In genomic region chr2:122191331-122191730, GRCh38 we compare ENCODE assay signal across 8 cellular contexts.
A peak's percentile ranks its signal among the peaks of the same experiment; 100 is the strongest.
DNase-seq lines count a peak whose midpoint lies in the region; ATAC-seq, FAIRE-seq and TF ChIP-seq lines count a peak whose summit lies in the region.

No MANE protein-coding gene starts in this region.

- POLR2A ChIA-PET in endothelial cell of umbilical vein (lab: Charles Lee) = no interaction called here
- POLR2A ChIA-PET in naive thymus-derived CD8-positive, alpha-beta T cell (lab: Charles Lee) = no interaction called here

- in situ Hi-C loops in transverse colon (cut with MboI; ENCODE audit: low pct_ligation_motif_present in 1 of 4, low pct_unique_long_range_greater_than_20kb in 1 of 4, low sequenced_read_pairs in 3 of 4) = no loop called here

- peaks cover 0 to 17% (median 0%) of the 10 kb centered on the region in 5 donors for H3K27me3 Mint-ChIP-seq in naive thymus-derived CD8-positive, alpha-beta T cell

- no peaks in the 10 kb centered on the region for H4K20me1 ChIP-seq in endothelial cell of umbilical vein (replicated peaks; ENCODE audit: control insufficient read depth, extremely low read depth, insufficient read depth, low read length)

- H3K4me1 Mint-ChIP-seq in naive thymus-derived CD8-positive, alpha-beta T cell = peaks cover 0 to 1% (median 0%) of the 10 kb centered on the region in 4 donors

- no peaks in the 10 kb centered on the region for H3K79me2 ChIP-seq in endothelial cell of umbilical vein (ENCODE audit: control insufficient read depth, insufficient read depth, low read length)

- H3K9me3 ChIP-seq in endothelial cell of umbilical vein (replicated peaks; ENCODE audit: control insufficient read depth, insufficient read depth, low read length) (no peaks in the 10 kb centered on the region), transverse colon (no peaks in the 10 kb centered on the region)

- H3K4me2 ChIP-seq in endothelial cell of umbilical vein (ENCODE audit: insufficient read depth, low read length) = no peak overlapping the region

- H3K27me3 ChIP-seq in endothelial cell of umbilical vein (ENCODE audit: control insufficient read depth in 2 of 2, insufficient read depth in 2 of 2, low read length in 2 of 2) = no peaks in the 10 kb centered on the region
- H3K27me3 ChIP-seq in transverse colon = no peaks in the 10 kb centered on the region

- CTCF ChIA-PET in endothelial cell of umbilical vein (lab: Charles Lee) = interaction anchor here (0.6 to 1.3 kb wide), 2 partner anchors 8 to 15 kb away, joined by 3 to 5 read pairs; no protein-coding TSS in a partner anchor

- peaks cover 0 to 3% (median 0%) of the 10 kb centered on the region in 9 donors for H3K9me3 Mint-ChIP-seq in naive thymus-derived CD8-positive, alpha-beta T cell

- ATAC-seq in GM19463 (IDR thresholded peaks at IDR 0.05; ENCODE audit: unreplicated experiment) (peak; percentile 71), HG03095 (IDR thresholded peaks at IDR 0.05; ENCODE audit: unreplicated experiment) (no peak)
- ATAC-seq in naive thymus-derived CD8-positive, alpha-beta T cell = no peak

- no peaks in the 10 kb centered on the region for H3K36me3 ChIP-seq in endothelial cell of umbilical vein (ENCODE audit: control insufficient read depth in 2 of 2, extremely low read depth in 1 of 2, insufficient read depth in 2 of 2, low read length in 2 of 2)
- H3K36me3 ChIP-seq in transverse colon = no peaks in the 10 kb centered on the region

- H3K27ac Mint-ChIP-seq in naive thymus-derived CD8-positive, alpha-beta T cell = no peak overlapping the region

- no peak overlapping the region for H3K9ac ChIP-seq in endothelial cell of umbilical vein (replicated peaks; ENCODE audit: extremely low read depth, insufficient read depth, low read length)

- DNase-seq in D721Med (ENCODE audit: insufficient read length, low spot score) (peak; percentile 28), NCI-H460 (ENCODE audit: extremely low read depth, low read depth) (peak; percentile 82), endothelial cell of umbilical vein (ENCODE audit: low read depth, low spot score) (no peak), transverse colon (no peak)
- no peak for DNase-seq in naive thymus-derived CD8-positive, alpha-beta T cell
- DNase-seq in stimulated activated CD4-positive, alpha-beta T cell treated with anti-CD3 and anti-CD28 coated beads, Interleukin-2, amount 100 ng/mL, for 24 hours = no peak

- H3K27ac ChIP-seq in endothelial cell of umbilical vein (ENCODE audit: insufficient read depth, low read depth, low read length) (no peak overlapping the region), transverse colon (no peak overlapping the region)

- intact Hi-C loops in endothelial cell of umbilical vein (cut with micrococcal nuclease) = no loop called here
- intact Hi-C loops in transverse colon (cut with DNase I; ENCODE audit: low total_unique reads) = no loop called here

- TF ChIP-seq CTCF in D721Med (IDR thresholded peaks at IDR 0.05; ENCODE audit: insufficient read depth, missing control alignments) = peak; percentile 77
- peak; percentile 15 to 25 for TF ChIP-seq CTCF in endothelial cell of umbilical vein (IDR thresholded peaks at IDR 0.05; ENCODE audit: extremely low read depth in 1 of 2, insufficient read depth in 1 of 2, low read depth in 1 of 2, low read length in 2 of 2)
- TF ChIP-seq CTCF in transverse colon (IDR thresholded peaks at IDR 0.05) = peak in 3 of 5 experiments; percentile 10 to 16 (median 11)

- dilution Hi-C loops in endothelial cell of umbilical vein (cut with MboI; ENCODE audit: extremely low pct_ligation_motif_present, low sequenced_read_pairs) = no loop called here

- H3K4me3 Mint-ChIP-seq in naive thymus-derived CD8-positive, alpha-beta T cell = no peak overlapping the region

- WGBS in transverse colon (ENCODE audit: low coverage in 1 of 2), 2 donors = 41% methylated on average over 5 of the region's 5 CpGs; no CpG with 5 or more reads in 1 of the 2 donors

- FAIRE-seq in D721Med (lab: Jason Lieb, UNC) (no peak), endothelial cell of umbilical vein (lab: Jason Lieb, UNC) (no peak)

- H3K36me3 Mint-ChIP-seq in naive thymus-derived CD8-positive, alpha-beta T cell = no peaks in the 10 kb centered on the region

- H3K4me1 ChIP-seq in endothelial cell of umbilical vein (ENCODE audit: control insufficient read depth, extremely low read depth, insufficient read depth, low read length) = peaks cover 7% of the 10 kb centered on the region
- no peaks in the 10 kb centered on the region for H3K4me1 ChIP-seq in transverse colon

- no peak for TF ChIP-seq EP300 in transverse colon (IDR thresholded peaks at IDR 0.05; ENCODE audit: low read depth)

- H2AFZ ChIP-seq in endothelial cell of umbilical vein (ENCODE audit: low read depth, low read length) = no peak overlapping the region

- H3K4me3 ChIP-seq in endothelial cell of umbilical vein (replicated peaks in 1 of 3; ENCODE audit: insufficient read depth in 1 of 3, low read depth in 1 of 3, low read length in 3 of 3) (no peak overlapping the region), transverse colon (no peak overlapping the region)

- BruUV-seq in endothelial cell of umbilical vein (replicated peaks; lab: Mats Ljungman, UMichigan) = no TSS peak

- no peak for TF ChIP-seq POLR2A in endothelial cell of umbilical vein (IDR thresholded peaks at IDR 0.05; ENCODE audit: low read depth, low read length)
- TF ChIP-seq POLR2A in transverse colon (IDR thresholded peaks at IDR 0.05) = no peak

- no peaks in the 10 kb centered on the region for H3K9me1 ChIP-seq in endothelial cell of umbilical vein (replicated peaks; ENCODE audit: control insufficient read depth, extremely low read depth, insufficient read depth, low read length)

TF ChIP-seq in endothelial cell of umbilical vein, 7 proteins besides CTCF, POLR2A, EP300 and RAD21:
- TF ChIP-seq JUN (IDR thresholded peaks at IDR 0.05; ENCODE audit: borderline replicate concordance, insufficient read depth, insufficient read length, low read depth) (no peak), POLR2AphosphoS5 (IDR thresholded peaks at IDR 0.05; ENCODE audit: insufficient read depth, low read depth, low read length) (no peak), GATA2 (IDR thresholded peaks at IDR 0.05; ENCODE audit: insufficient read depth, insufficient read length, low read depth, low read length) (no peak), EZH2 (IDR thresholded peaks at IDR 0.05; ENCODE audit: borderline replicate concordance, low read depth, low read length, severe bottlenecking) (no peak), MAX (IDR thresholded peaks at IDR 0.05; ENCODE audit: insufficient read depth, insufficient read length) (no peak), FOS (IDR thresholded peaks at IDR 0.05; ENCODE audit: borderline replicate concordance, insufficient read depth, low read length) (no peak), MYC (IDR thresholded peaks at IDR 0.05; ENCODE audit: low read depth, low read length) (no peak)

Comparison
In these comparisons a context has a peak if more than half of its experiments do, and no peak if none do; other contexts are left out.
1. DNase-seq: peak in D721Med (single experiment) and NCI-H460 (single experiment); none in endothelial cell of umbilical vein (single experiment), transverse colon (single experiment), naive thymus-derived CD8-positive, alpha-beta T cell (0 of 10) and stimulated activated CD4-positive, alpha-beta T cell treated with anti-CD3 and anti-CD28 coated beads, Interleukin-2, amount 100 ng/mL, for 24 hours (0 of 2).
2. CTCF ChIP-seq: peak in every context shown above with its lines; median percentile 77 in D721Med; 20 in endothelial cell of umbilical vein; 11 in transverse colon.